Comparison of ENCODE assay signal across 8 cellular contexts in genomic region chr1:8423134-8423701, GRCh38.
A peak's percentile ranks its signal among the peaks of the same experiment; 100 is the strongest.
DNase-seq lines count a peak whose midpoint lies in the region; ATAC-seq and TF ChIP-seq lines count a peak whose summit lies in the region.

No MANE protein-coding gene starts in this region.

- TF ChIP-seq POLR2A in NB4 (IDR thresholded peaks at IDR 0.05; ENCODE audit: extremely low read depth, insufficient read length): no peak

- ATAC-seq in Right ventricle myocardium superior (ENCODE audit: poor library complexity): no peak

- no peaks in the 10 kb centered on the region for H3K9me3 ChIP-seq in ES-I3 (ENCODE audit: control insufficient read depth, insufficient read depth, low read length)

- peak overlapping the region; percentile 84 for H3K9ac ChIP-seq in ES-I3 (ENCODE audit: low read depth, low read length)

- no peaks in the 10 kb centered on the region for H3K36me3 ChIP-seq in ES-I3 (ENCODE audit: insufficient read depth, low read length)

- H3K4me3 ChIP-seq in NB4 (ENCODE audit: low read depth, low read length): peak overlapping the region; percentile 44
- peak overlapping the region; percentile 73 for H3K4me3 ChIP-seq in retinal pigment epithelial cell (ENCODE audit: low read length)

- TF ChIP-seq CTCF in NB4 (IDR thresholded peaks at IDR 0.05; ENCODE audit: low read depth, low read length) (no peak), retinal pigment epithelial cell (conservative IDR thresholded peaks at IDR 0.05; ENCODE audit: low read depth, low read length) (no peak)

- intact Hi-C loops in Right ventricle myocardium superior (cut with DNase I): loop anchor here (5.0 kb wide), 1 partner anchor 104 kb away; no protein-coding TSS in a partner anchor

- H3K4me1 ChIP-seq in ES-I3 (ENCODE audit: insufficient read depth, low read length): peaks cover 34% of the 10 kb centered on the region

- DNase-seq in NB4 (ENCODE audit: low read depth): no peak
- DNase-seq in activated T-helper 1 cell treated with Interleukin-2 at 50 U/mL for 16 hours (ENCODE audit: low read depth): peak; percentile 18
- DNase-seq in Right ventricle myocardium superior: peak; percentile 64
- DNase-seq in retinal pigment epithelial cell (ENCODE audit: low read depth): no peak
- no peak for DNase-seq in foreskin melanocyte
- DNase-seq in occipital lobe (lab: John Stamatoyannopoulos, UW): no peak
- no peak for DNase-seq in SHP77 treated with DMSO at 0.1 percent for 48 hours (lab: John Stamatoyannopoulos, UW)

Comparison
In these comparisons a context has a peak if more than half of its experiments do, and no peak if none do; other contexts are left out.
1. DNase-seq: peak in activated T-helper 1 cell treated with Interleukin-2 at 50 U/mL for 16 hours (single experiment) and Right ventricle myocardium superior (single experiment); none in NB4 (single experiment), retinal pigment epithelial cell (single experiment), foreskin melanocyte (single experiment), occipital lobe (single experiment) and SHP77 treated with DMSO at 0.1 percent for 48 hours (single experiment).